In genomic region chr17:19752216-19753048, GRCh38 we compare ENCODE assay signal across 1 cellular context.
TF ChIP-seq lines count a peak whose summit lies in the region.

No MANE protein-coding gene starts in this region.

TF ChIP-seq in A549, 52 proteins besides CTCF, POLR2A, EP300 and RAD21 (continued from another document):
- TF ChIP-seq PBX3 (IDR thresholded peaks at IDR 0.05) (no peak), HMGXB4 (CRISPR knock-in tag; IDR thresholded peaks at IDR 0.05; ENCODE audit: borderline replicate concordance) (peak; percentile 79), CEBPB (IDR thresholded peaks at IDR 0.05) (no peak; a peak in 1 of 4 replicates), FOSB (CRISPR knock-in tag; IDR thresholded peaks at IDR 0.05) (peak; percentile 82; the same call in 1 of the 2 replicates), MAFK (IDR thresholded peaks at IDR 0.05; ENCODE audit: partially characterized antibody) (peak; percentile 51), MAZ (IDR thresholded peaks at IDR 0.05; ENCODE audit: borderline replicate concordance, low read depth, low read length) (no peak), HEYL (CRISPR knock-in tag; IDR thresholded peaks at IDR 0.05) (peak; percentile 94), ZFP36 (IDR thresholded peaks at IDR 0.05; ENCODE audit: borderline replicate concordance, partially characterized antibody) (no peak), HOXB5 (CRISPR knock-in tag; IDR thresholded peaks at IDR 0.05) (peak; percentile 94; the same call in 1 of the 2 replicates), ATOH8 (CRISPR knock-in tag; IDR thresholded peaks at IDR 0.05; ENCODE audit: low read depth) (peak; percentile 94), RARB (CRISPR knock-in tag; IDR thresholded peaks at IDR 0.05) (peak; percentile 58), KDM5A (IDR thresholded peaks at IDR 0.05) (no peak), MAX (IDR thresholded peaks at IDR 0.05) (peak; percentile 82), FOSL2 (IDR thresholded peaks at IDR 0.05) (no peak), FOSL2 (CRISPR knock-in tag; IDR thresholded peaks at IDR 0.05) (peak; percentile 84), CHD4 (IDR thresholded peaks at IDR 0.05; ENCODE audit: borderline replicate concordance) (no peak), FOXS1 (CRISPR knock-in tag; IDR thresholded peaks at IDR 0.05) (peak; percentile 20), USF2 (IDR thresholded peaks at IDR 0.05) (0 out of 2 replicates have a peak, but pooled peaks have one; percentile 11), HDAC2 (IDR thresholded peaks at IDR 0.05) (no peak), RCOR1 (IDR thresholded peaks at IDR 0.05; ENCODE audit: low read depth, low read length) (no peak), CBX2 (IDR thresholded peaks at IDR 0.05; ENCODE audit: borderline replicate concordance, low read depth) (no peak), PHF8 (IDR thresholded peaks at IDR 0.05; ENCODE audit: borderline replicate concordance, low read depth) (no peak), CHD2 (IDR thresholded peaks at IDR 0.05; ENCODE audit: low read length, partially characterized antibody) (no peak), JUNB (IDR thresholded peaks at IDR 0.05) (0 out of 2 replicates have a peak, but pooled peaks have one; percentile 12), NPAS2 (CRISPR knock-in tag; IDR thresholded peaks at IDR 0.05; ENCODE audit: borderline replicate concordance) (peak; percentile 58; the same call in 1 of the 2 replicates), HOXA7 (CRISPR knock-in tag; IDR thresholded peaks at IDR 0.05) (peak; percentile 86), HOXB13 (CRISPR knock-in tag; IDR thresholded peaks at IDR 0.05; ENCODE audit: low read depth) (peak; percentile 95), MYC (IDR thresholded peaks at IDR 0.05; ENCODE audit: borderline replicate concordance, low read length) (no peak; the same call in 1 of the 2 replicates), ZSCAN20 (CRISPR knock-in tag; IDR thresholded peaks at IDR 0.05) (peak; percentile 53)
